Comparison of ENCODE assay signal across 8 cellular contexts in genomic region chr1:19469004-19469403, GRCh38. TPM values are rescaled to one million over a fixed set of nuclear protein-coding genes. Genes with fewer than 3 reads are reported as not detected.
DNase-seq lines count a peak whose midpoint lies in the region; ATAC-seq, FAIRE-seq and TF ChIP-seq lines count a peak whose summit lies in the region.

No MANE protein-coding gene starts in this region.

- H3K9me3 ChIP-seq in OCI-LY1 (ENCODE audit: low read length) (no peaks in the 10 kb centered on the region), esophagus (ENCODE audit: control insufficient read depth in 2 of 2, insufficient read depth in 1 of 2, low read depth in 1 of 2, low read length in 1 of 2) (no peaks in the 10 kb centered on the region), sigmoid colon (no peaks in the 10 kb centered on the region), pancreas (no peaks in the 10 kb centered on the region), HAP-1 (no peaks in the 10 kb centered on the region)

- H3K4me3 ChIP-seq in GM06990 (replicated peaks; ENCODE audit: low read depth, low read length) (peak overlapping the region; percentile 33), OCI-LY1 (ENCODE audit: low read depth, low read length, poor library complexity, severe bottlenecking) (peak overlapping the region; percentile 6), esophagus (ENCODE audit: low read depth in 1 of 2, low read length in 2 of 2) (no peak overlapping the region), sigmoid colon (no peak overlapping the region), pancreas (no peak overlapping the region), HAP-1 (no peak overlapping the region)

- FAIRE-seq in pancreas (lab: Jason Lieb, UNC): no peak

- H3K9me2 ChIP-seq in OCI-LY1 (ENCODE audit: low read depth, low read length): no peaks in the 10 kb centered on the region

- in situ Hi-C loops in HAP-1 (cut with MboI; ENCODE audit: low sequenced_read_pairs) (no loop called here), KBM-7 (cut with MboI; ENCODE audit: low pct_unique_long_range_greater_than_20kb, low sequenced_read_pairs) (no loop called here)

- intact Hi-C loops in sigmoid colon (cut with DNase I) (no loop called here), pancreas (cut with DNase I) (no loop called here)

- H3K4me1 ChIP-seq in OCI-LY1 (ENCODE audit: insufficient read depth, low read length, severe bottlenecking): peaks cover 42% of the 10 kb centered on the region
- H3K4me1 ChIP-seq in esophagus (ENCODE audit: control insufficient read depth in 2 of 2, insufficient read depth in 2 of 2, low read length in 1 of 2): peaks cover 10 to 18% of the 10 kb centered on the region in 2 donors
- peaks cover 0 to 87% (median 79%) of the 10 kb centered on the region in 4 donors for H3K4me1 ChIP-seq in sigmoid colon
- H3K4me1 ChIP-seq in pancreas: peaks cover 8 to 21% (median 16%) of the 10 kb centered on the region in 3 donors
- H3K4me1 ChIP-seq in HAP-1: no peaks in the 10 kb centered on the region

- no peak for DNase-seq in GM06990 (ENCODE audit: extremely low read depth, insufficient read length)
- DNase-seq in sigmoid colon: no peak
- DNase-seq in pancreas: no peak
- DNase-seq in HAP-1 (ENCODE audit: low spot score in 2 of 2): no peak
- DNase-seq in KBM-7: no peak

- TF ChIP-seq CTCF in GM06990 (IDR thresholded peaks at IDR 0.05; ENCODE audit: insufficient read depth, low read length, poor library complexity, severe bottlenecking): no peak
- no peak for TF ChIP-seq CTCF in OCI-LY1 (IDR thresholded peaks at IDR 0.05; ENCODE audit: low read length)
- no peak for TF ChIP-seq CTCF in sigmoid colon (IDR thresholded peaks at IDR 0.05)
- no peak for TF ChIP-seq CTCF in pancreas (IDR thresholded peaks at IDR 0.05)

- ATAC-seq in HG03039 (IDR thresholded peaks at IDR 0.05; ENCODE audit: unreplicated experiment): no peak
- ATAC-seq in pancreas: no peak

- TF ChIP-seq POLR2A in sigmoid colon (IDR thresholded peaks at IDR 0.05): no peak

- H4K20me1 ChIP-seq in OCI-LY1 (ENCODE audit: insufficient read depth, low read length): no peaks in the 10 kb centered on the region

- H3K36me3 ChIP-seq in GM06990 (ENCODE audit: control insufficient read depth, insufficient read depth, low read length): peaks cover 10% of the 10 kb centered on the region
- peaks cover 36% of the 10 kb centered on the region; the same call in 1 of the 2 replicates for H3K36me3 ChIP-seq in OCI-LY1 (ENCODE audit: insufficient read depth, low read length)
- H3K36me3 ChIP-seq in esophagus (ENCODE audit: control insufficient read depth in 2 of 2, insufficient read depth in 2 of 2, low read length in 1 of 2): peaks cover 0 to 2% of the 10 kb centered on the region in 2 donors
- H3K36me3 ChIP-seq in sigmoid colon: peaks cover 0 to 8% (median 0%) of the 10 kb centered on the region in 4 donors
- no peaks in the 10 kb centered on the region for H3K36me3 ChIP-seq in pancreas
- H3K36me3 ChIP-seq in HAP-1 (replicated peaks): peaks cover 5% of the 10 kb centered on the region

- H3K27ac ChIP-seq in OCI-LY1 (ENCODE audit: low read depth, low read length, poor library complexity, severe bottlenecking) (peak overlapping the region; percentile 53), esophagus (ENCODE audit: low read depth in 2 of 2, low read length in 1 of 2) (peak overlapping the region; percentile 86 to 98), sigmoid colon (peak overlapping the region; percentile 68 to 71 (median 70)), pancreas (peak overlapping the region in 2 of 4 donors; percentile 30 to 52)

- H3K9ac ChIP-seq in OCI-LY1 (ENCODE audit: low read length): peak overlapping the region; percentile 7; the same call in 1 of the 2 replicates

- H3K79me2 ChIP-seq in OCI-LY1 (ENCODE audit: insufficient read depth, low read length): peaks cover 25% of the 10 kb centered on the region

- H3K27me3 ChIP-seq in GM06990 (replicated peaks; ENCODE audit: control insufficient read depth, insufficient read depth, low read length) (no peaks in the 10 kb centered on the region), OCI-LY1 (ENCODE audit: insufficient read depth, low read length) (no peaks in the 10 kb centered on the region), esophagus (ENCODE audit: control insufficient read depth in 1 of 2, insufficient read depth in 2 of 2, low read length in 2 of 2) (no peaks in the 10 kb centered on the region), sigmoid colon (no peaks in the 10 kb centered on the region), pancreas (no peaks in the 10 kb centered on the region), HAP-1 (ENCODE audit: low read depth) (no peaks in the 10 kb centered on the region)

- H2AFZ ChIP-seq in OCI-LY1 (ENCODE audit: low read length): no peak overlapping the region

- no peaks in the 10 kb centered on the region for H3F3A ChIP-seq in OCI-LY1 (ENCODE audit: insufficient read depth, low read length)

- no peak for TF ChIP-seq EP300 in sigmoid colon (IDR thresholded peaks at IDR 0.05)

- peak overlapping the region; percentile 36; the same call in 1 of the 2 replicates for H3K4me2 ChIP-seq in OCI-LY1 (ENCODE audit: low read length)

- 72 to 75% methylated on average over 7 of the region's 7 CpGs for WGBS in esophagus, 2 donors
- 48 to 67% methylated on average over 7 of the region's 7 CpGs for WGBS in sigmoid colon, 2 donors
- 85 to 87% methylated on average over 7 of the region's 7 CpGs for WGBS in pancreas, 2 donors

RNA-seq across cellular contexts. Expression of gene CAPZB, which starts 16.3 kb away (rescaled TPM):
- 100 to 1,000 TPM; 221 to 272 TPM for polyA plus RNA-seq in esophagus
- 100 to 1,000 TPM; 128 to 214 (median 145) TPM for total RNA-seq in sigmoid colon
- polyA plus RNA-seq in sigmoid colon: 100 to 1,000 TPM; 372 to 454 (median 393) TPM
- total RNA-seq in pancreas: 100 to 1,000 TPM in 2 of 6 donors, 10 to 100 TPM in 4; 43.2 to 124 (median 69.3) TPM
- 100 to 1,000 TPM in 1 of 2 donors, 10 to 100 TPM in 1; 71.8 to 116 TPM for polyA plus RNA-seq in pancreas

Comparison
In these comparisons a context has a peak if more than half of its experiments do, and no peak if none do; other contexts are left out.
1. H3K4me3 ChIP-seq: peak in GM06990 (single experiment) and OCI-LY1 (single experiment); none in esophagus (0 of 2), sigmoid colon (0 of 4), pancreas (0 of 4) and HAP-1 (single experiment).